In the genomic region with DNA sequence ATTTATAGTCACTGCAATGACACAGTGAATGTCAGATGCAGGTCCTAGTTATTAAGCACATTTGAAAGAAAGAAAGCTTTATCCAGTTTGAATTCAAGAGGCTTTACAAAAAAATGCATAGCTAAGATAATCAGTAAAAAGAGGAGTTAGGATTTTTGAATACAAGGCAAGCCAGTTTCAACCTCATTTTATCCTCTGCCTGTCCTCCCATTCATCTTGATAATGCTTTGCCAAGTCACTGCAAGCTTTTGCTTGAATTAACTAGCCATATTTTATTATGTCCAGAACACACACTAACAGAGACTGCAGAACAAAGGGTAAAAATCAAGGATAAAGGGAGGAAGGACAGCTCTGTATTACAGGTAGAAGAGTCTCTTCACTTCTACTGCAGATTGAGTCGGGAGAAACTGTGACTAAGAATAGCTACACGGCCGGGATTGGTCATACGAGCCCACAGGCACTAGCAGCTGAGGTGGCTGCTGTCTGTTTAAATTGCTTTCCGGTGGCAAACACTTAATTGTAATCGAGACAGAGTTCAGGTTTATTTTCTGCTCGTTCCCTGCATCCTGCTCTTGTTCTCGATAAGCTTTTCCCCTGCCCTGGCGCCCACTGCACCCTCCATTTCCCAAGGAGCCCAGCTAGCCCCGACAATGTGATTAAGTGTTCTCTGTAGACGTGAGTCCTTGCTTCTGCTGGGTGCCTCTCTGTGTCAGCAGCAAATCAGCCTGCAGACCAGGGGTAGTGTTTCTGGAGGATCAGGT, we compare ENCODE assay signal across 10 cellular contexts. TPM values are rescaled to one million over a fixed set of nuclear protein-coding genes. Genes with fewer than 3 reads are reported as not detected.
DNase-seq lines count a peak whose midpoint lies in the region; ATAC-seq, FAIRE-seq and TF ChIP-seq lines count a peak whose summit lies in the region.
"Had no signal": no experiment of that assay in that cellular context is flagged by ENCODE, and none has a peak within 500 bp of the region (broad histone marks: within the 10 kb centered on the region; RNA-seq: fewer than 3 reads in every experiment).

No MANE protein-coding gene starts in this region.

- DNase-seq in EH (ENCODE audit: low read depth) (peak; percentile 48), NCI-H2029 (lab: John Stamatoyannopoulos, UW) (peak; percentile 6), K562 (ENCODE audit: extremely low read depth in 1 of 4, low spot score in 3 of 4) (no peak), mesothelial cell of epicardium (ENCODE audit: low spot score in 2 of 2, unreplicated experiment in 2 of 2) (no peak), GM19240 (ENCODE audit: insufficient read length, low spot score) (no peak)
- DNase-seq in activated naive CD4-positive, alpha-beta T cell treated with anti-CD3 and anti-CD28 coated beads, Interleukin-2, amount 50 U/mL, for 16 hours: no peak
- DNase-seq in naive thymus-derived CD4-positive, alpha-beta T cell: no peak
- DNase-seq: NCI-H446 treated with DMSO at 0.1 percent for 48 hours; stimulated activated naive CD4-positive, alpha-beta T cell had no signal

- H3K9me3 Mint-ChIP-seq in mesothelial cell of epicardium: peaks cover 23% of the 10 kb centered on the region
- H3K9me3 Mint-ChIP-seq in naive thymus-derived CD4-positive, alpha-beta T cell: peaks cover 0 to 35% (median 6%) of the 10 kb centered on the region in 11 donors

- no peak for TF ChIP-seq RAD21 in K562 (CRISPR knock-in tag; conservative IDR thresholded peaks at IDR 0.05 in 1 of 2, IDR thresholded peaks at IDR 0.05 in 1 of 2)

- intact Hi-C loops in K562 (cut with micrococcal nuclease): no loop called here
- intact Hi-C loops in naive thymus-derived CD4-positive, alpha-beta T cell (cut with micrococcal nuclease): no loop called here

- in situ Hi-C loops in K562 (cut with MboI): no loop called here

- H3K27me3 ChIP-seq in K562 (ENCODE audit: control insufficient read depth in 2 of 2, insufficient read depth in 2 of 2, low read length in 2 of 2): peaks cover 31 to 37% of the 10 kb centered on the region in 2 experiments
- no peaks in the 10 kb centered on the region for H3K27me3 ChIP-seq in naive thymus-derived CD4-positive, alpha-beta T cell (ENCODE audit: control insufficient read depth in 2 of 2, insufficient read depth in 2 of 2, low read length in 2 of 2)

- H2AFZ ChIP-seq in K562 (ENCODE audit: low read depth, low read length): no peak overlapping the region; the same call in 1 of the 2 replicates

- TF ChIP-seq POLR2A in K562 (conservative IDR thresholded peaks at IDR 0.05): no peak

- TF ChIP-seq CTCF in K562 (IDR thresholded peaks at IDR 0.05 in 2 of 3, conservative IDR thresholded peaks at IDR 0.05 in 1 of 3; ENCODE audit: insufficient read depth in 2 of 3, low read depth in 1 of 3, low read length in 3 of 3) (no peak), mesothelial cell of epicardium (IDR thresholded peaks at IDR 0.05; ENCODE audit: unreplicated experiment) (no peak)

- H4K20me1 ChIP-seq in K562 (replicated peaks; ENCODE audit: control insufficient read depth, insufficient read depth, low read length): no peaks in the 10 kb centered on the region

- POLR2A ChIA-PET in K562 (lab: Yijun Ruan, JAX): interaction anchor here (1.2 kb wide), 2 partner anchors 11 to 20 kb away, joined by 6 read pairs; no protein-coding TSS in a partner anchor
- POLR2A ChIA-PET in naive thymus-derived CD4-positive, alpha-beta T cell (lab: Charles Lee): no interaction called here

- no peaks in the 10 kb centered on the region for H3K79me2 ChIP-seq in K562 (ENCODE audit: control insufficient read depth, insufficient read depth, low read length)

- H3K9me3 ChIP-seq in K562 (replicated peaks; ENCODE audit: control insufficient read depth, insufficient read depth, low read depth, low read length): peaks cover 4% of the 10 kb centered on the region; the same call in 1 of the 2 replicates
- no peaks in the 10 kb centered on the region for H3K9me3 ChIP-seq in naive thymus-derived CD4-positive, alpha-beta T cell (ENCODE audit: control insufficient read depth in 2 of 3, low read length in 3 of 3)

- 3% methylated on average over 11 of the region's 11 CpGs for WGBS in K562 (ENCODE audit: insufficient coverage, low coverage, missing lambda C conversion rate)

- no peak for TF ChIP-seq EP300 in K562 (IDR thresholded peaks at IDR 0.05; ENCODE audit: low read length)

- peak; percentile 62 for ATAC-seq in K562
- no peak for ATAC-seq in naive thymus-derived CD4-positive, alpha-beta T cell
- ATAC-seq in GM21528 (IDR thresholded peaks at IDR 0.05; ENCODE audit: low FRiP score, unreplicated experiment): no peak

- H3K27ac ChIP-seq in K562 (ENCODE audit: extremely low read depth, low read depth, low read length): no peak overlapping the region
- H3K27ac ChIP-seq in naive thymus-derived CD4-positive, alpha-beta T cell (ENCODE audit: low read depth, low read length): no peak overlapping the region

- peak overlapping the region; percentile 20; the same call in 1 of the 2 replicates for H3K4me2 ChIP-seq in K562 (ENCODE audit: insufficient read depth, low read length)

- H3K36me3 Mint-ChIP-seq in mesothelial cell of epicardium: peaks cover 19% of the 10 kb centered on the region
- peaks cover 0 to 4% (median 0%) of the 10 kb centered on the region in 5 donors for H3K36me3 Mint-ChIP-seq in naive thymus-derived CD4-positive, alpha-beta T cell

- H3K9me1 ChIP-seq in K562 (ENCODE audit: control insufficient read depth, insufficient read depth, low read length): no peaks in the 10 kb centered on the region

- peaks cover 0 to 7% of the 10 kb centered on the region in 2 experiments; a peak in 2 of 5 replicates for H3K4me1 ChIP-seq in K562 (replicated peaks in 1 of 2; ENCODE audit: control insufficient read depth in 2 of 2, insufficient read depth in 2 of 2, low read length in 2 of 2)
- H3K4me1 ChIP-seq in naive thymus-derived CD4-positive, alpha-beta T cell (ENCODE audit: control insufficient read depth in 2 of 2, insufficient read depth in 2 of 2, low read length in 2 of 2): no peaks in the 10 kb centered on the region

- CTCF ChIA-PET in K562 (lab: Yijun Ruan, JAX; ENCODE audit: low intra/inter-chr PET ratio): interaction anchor here (0.6 kb wide), 1 partner anchor 1352 kb away, joined by 3 read pairs; no protein-coding TSS in a partner anchor
- CTCF ChIA-PET in naive thymus-derived CD4-positive, alpha-beta T cell (lab: Charles Lee): no interaction called here

- H3K36me3 ChIP-seq in K562 (ENCODE audit: control insufficient read depth, insufficient read depth, low read length): no peaks in the 10 kb centered on the region
- H3K36me3 ChIP-seq in naive thymus-derived CD4-positive, alpha-beta T cell (ENCODE audit: control insufficient read depth in 2 of 3, insufficient read depth in 3 of 3, low read length in 3 of 3): no peaks in the 10 kb centered on the region

- H3K4me1 Mint-ChIP-seq in mesothelial cell of epicardium: peaks cover 27% of the 10 kb centered on the region
- H3K4me1 Mint-ChIP-seq in naive thymus-derived CD4-positive, alpha-beta T cell: no peaks in the 10 kb centered on the region

- H3K27me3 Mint-ChIP-seq in mesothelial cell of epicardium (ENCODE audit: low read depth): no peaks in the 10 kb centered on the region
- peaks cover 18 to 23% (median 20%) of the 10 kb centered on the region in 5 donors for H3K27me3 Mint-ChIP-seq in naive thymus-derived CD4-positive, alpha-beta T cell

- H3K27ac Mint-ChIP-seq in mesothelial cell of epicardium: peak overlapping the region; percentile 89
- H3K27ac Mint-ChIP-seq in naive thymus-derived CD4-positive, alpha-beta T cell: no peak overlapping the region

- FAIRE-seq in K562 (lab: Jason Lieb, UNC): peak; percentile 11

- BruUV-seq in K562 (replicated peaks; lab: Mats Ljungman, UMichigan): no TSS peak

- peak overlapping the region in 1 of 2 experiments; percentile 10; a peak in 1 of 4 replicates for H3K9ac ChIP-seq in K562 (ENCODE audit: insufficient read depth in 1 of 2, low read depth in 2 of 2, low read length in 2 of 2)

- no peak overlapping the region for H3K4me3 ChIP-seq in K562
- no peak overlapping the region for H3K4me3 ChIP-seq in naive thymus-derived CD4-positive, alpha-beta T cell (ENCODE audit: low read length)

- H3K4me3 Mint-ChIP-seq in mesothelial cell of epicardium: peak overlapping the region; percentile 42
- no peak overlapping the region for H3K4me3 Mint-ChIP-seq in naive thymus-derived CD4-positive, alpha-beta T cell

TF ChIP-seq in K562, 482 proteins besides CTCF, POLR2A, EP300 and RAD21:
- TF ChIP-seq NFE2 (IDR thresholded peaks at IDR 0.05; ENCODE audit: low read depth) (peak; percentile 76), MAFG (tag; conservative IDR thresholded peaks at IDR 0.05) (peak; percentile 57), EHMT2 (IDR thresholded peaks at IDR 0.05) (no peak), C11orf30 (IDR thresholded peaks at IDR 0.05; ENCODE audit: low read depth) (peak; percentile 49; the same call in 1 of the 2 replicates), MAFF (IDR thresholded peaks at IDR 0.05; ENCODE audit: low read length) (peak; percentile 21; the same call in 1 of the 2 replicates), BRD9 (IDR thresholded peaks at IDR 0.05; ENCODE audit: low read depth, partially characterized antibody) (no peak), DPF2 (IDR thresholded peaks at IDR 0.05) (peak; percentile 21; the same call in 1 of the 2 replicates), MAFK (IDR thresholded peaks at IDR 0.05; ENCODE audit: low read length) (peak; percentile 10; the same call in 1 of the 2 replicates)

RNA-seq across cellular contexts. Expression of gene AKAP12, which starts 30.5 kb away (rescaled TPM):
- 0.44 and 0.67 TPM in 2 replicates for total RNA-seq in K562 (2011; cell fraction: chromatin; rRNA removed; ENCODE audit: low replicate concordance)
- 0.26 and 0.50 TPM in 2 replicates for total RNA-seq in K562 (2011; cell fraction: nucleolus; rRNA removed)
- total RNA-seq in K562 (2011; cell fraction: nucleoplasm; rRNA removed): 0.37 and 0.99 TPM in 2 replicates
- total RNA-seq in K562 (2014; rRNA removed) (0.69 and 0.82 TPM in 2 replicates), K562 (2014; rRNA removed; fragmentation: Illumina TruSeq; extraction: Trizol) (0.55 and 0.93 TPM in 2 replicates), K562 (2015; rRNA removed; fragmentation: Illumina TruSeq; extraction: Trizol) (0.57 and 0.62 TPM in 2 replicates), K562 (2021) (0.72 and 1.0 TPM in 2 replicates), mesothelial cell of epicardium (736 to 747 TPM (median 737 TPM) in 3 replicates)
- polyA plus RNA-seq in K562 (2011; rRNA removed) (0.32 and 2.0 TPM in 2 replicates), K562 (2014; fragmentation: Illumina TruSeq; extraction: Trizol) (0.64 and 0.67 TPM in 2 replicates), K562 (2014; fragmentation: Nextera tagmentation; extraction: Ambion mirVana) (under 1 TPM; 0.08 to 0.13 TPM), K562 (2014; rRNA removed) (0.18 and 0.49 TPM in 2 replicates)
- polyA plus RNA-seq in K562 (2011; cell fraction: cytosol; rRNA removed): 0.16 and 0.61 TPM in 2 replicates
- polyA plus RNA-seq in K562 (2011; cell fraction: nucleus; rRNA removed): 0.45 and 1.2 TPM in 2 replicates
- polyA plus RNA-seq in K562 (2012): 0.15 and 1.3 TPM in 2 replicates
- polyA minus RNA-seq in K562 (2011; rRNA and poly(A)+ RNA removed): 1.0 and 3.6 TPM in 2 replicates
- polyA minus RNA-seq in K562 (2011; cell fraction: cytosol; rRNA and poly(A)+ RNA removed): 0.82 and 1.6 TPM in 2 replicates
- 0.33 and 0.54 TPM in 2 replicates for polyA minus RNA-seq in K562 (2011; cell fraction: nucleus; rRNA and poly(A)+ RNA removed)
- 1 to 10 TPM in 2 of 5 experiments, under 1 TPM in 1, not detected in 2; 0.39 to 4.0 (median 1.1) TPM for total RNA-seq in naive thymus-derived CD4-positive, alpha-beta T cell
- not detected for polyA plus RNA-seq in naive thymus-derived CD4-positive, alpha-beta T cell

Comparison
In these comparisons a context has a peak if more than half of its experiments do, and no peak if none do; other contexts are left out.
1. DNase-seq: peak in EH (single experiment) and NCI-H2029 (single experiment); none in K562 (0 of 4), mesothelial cell of epicardium (0 of 2), activated naive CD4-positive, alpha-beta T cell treated with anti-CD3 and anti-CD28 coated beads, Interleukin-2, amount 50 U/mL, for 16 hours (single experiment), GM19240 (single experiment) and naive thymus-derived CD4-positive, alpha-beta T cell (0 of 9).
2. RNA of gene AKAP12, which starts 30.5 kb away (total RNA-seq): 736 to 747 TPM in mesothelial cell of epicardium; 0.26 to 1.0 TPM in K562 and 0.39 to 4.0 TPM in naive thymus-derived CD4-positive, alpha-beta T cell; every median in the first group is over 100 times any median in the second.